ENCODE assay signal across 5 cellular contexts in genomic region chr7:98324782-98325181, GRCh38.
"Had no signal": no experiment of that assay in that cellular context is flagged by ENCODE, and none has a peak within 500 bp of the region (broad histone marks: within the 10 kb centered on the region; RNA-seq: fewer than 3 reads in every experiment).

No MANE protein-coding gene starts in this region.

- H3K9me3 Mint-ChIP-seq: H9 had no signal

- DNase-seq: GM23248, H9, HCEC 1CT, IMR-90 had no signal

- H3K27ac ChIP-seq: GM23248 had no signal

- ATAC-seq: K562 had no signal

- H3K4me3 ChIP-seq: GM23248, K562 had no signal

- H2AFZ ChIP-seq: GM23248 had no signal
